9 cellular contexts compared by ENCODE assay signal in genomic region chr22:24302591-24302990, GRCh38. TPM values are rescaled to one million over a fixed set of nuclear protein-coding genes. Genes with fewer than 3 reads are reported as not detected.
DNase-seq lines count a peak whose midpoint lies in the region; ATAC-seq and TF ChIP-seq lines count a peak whose summit lies in the region.
"Had no signal": no experiment of that assay in that cellular context is flagged by ENCODE, and none has a peak within 500 bp of the region (broad histone marks: within the 10 kb centered on the region; RNA-seq: fewer than 3 reads in every experiment).

No MANE protein-coding gene starts in this region.

- no peak overlapping the region for H3K4me3 ChIP-seq in HEK293 (ENCODE audit: low read depth, low read length)
- H3K4me3 ChIP-seq in Peyer's patch: no peak overlapping the region
- no peak overlapping the region for H3K4me3 ChIP-seq in liver (ENCODE audit: low read depth in 1 of 3, low read length in 3 of 3)
- no peak overlapping the region for H3K4me3 ChIP-seq in thoracic aorta

- H3K4me3 Mint-ChIP-seq in activated CD4-positive, alpha-beta memory T cell treated with anti-CD3 and anti-CD28 coated beads for 36 hours: no peak overlapping the region
- H3K4me3 Mint-ChIP-seq: activated naive CD8-positive, alpha-beta T cell had no signal

- no peak for TF ChIP-seq POLR2A in Peyer's patch (IDR thresholded peaks at IDR 0.05)

- no peak for ATAC-seq in thoracic aorta (ENCODE audit: insufficient number of reproducible peaks, low FRiP score, low read depth)
- ATAC-seq in HG02642 (IDR thresholded peaks at IDR 0.05; ENCODE audit: poor library complexity, unreplicated experiment): no peak

- CTCF ChIA-PET in HEK293 (lab: Yijun Ruan, JAX): interaction anchor here (0.6 to 1.7 kb wide), 4 partner anchors 28 to 202 kb away, joined by 3 to 4 read pairs (median 3); no protein-coding TSS in a partner anchor
- CTCF ChIA-PET in activated CD4-positive, alpha-beta memory T cell treated with anti-CD3 and anti-CD28 coated beads for 36 hours (lab: Charles Lee): interaction anchor here (0.8 kb wide), 1 partner anchor 105 kb away, joined by 3 read pairs; no protein-coding TSS in a partner anchor

- H3K4me1 ChIP-seq in HEK293 (ENCODE audit: control insufficient read depth, insufficient read depth, low read length) (peaks cover 15% of the 10 kb centered on the region), Peyer's patch (peaks cover 0 to 43% (median 7%) of the 10 kb centered on the region in 4 donors), liver (ENCODE audit: control insufficient read depth in 4 of 4, insufficient read depth in 4 of 4, low read length in 3 of 4) (peaks cover 13 to 37% (median 27%) of the 10 kb centered on the region in 4 donors), thoracic aorta (ENCODE audit: control insufficient read depth in 1 of 2, low read depth in 2 of 2) (peaks cover 37 to 48% of the 10 kb centered on the region in 2 donors)

- intact Hi-C loops in activated CD4-positive, alpha-beta memory T cell treated with anti-CD3 and anti-CD28 coated beads for 36 hours (cut with micrococcal nuclease): no loop called here

- peaks cover 14 to 56% of the 10 kb centered on the region in 2 experiments for H3K36me3 ChIP-seq in HEK293 (ENCODE audit: control insufficient read depth in 2 of 2, insufficient read depth in 1 of 2, low read length in 2 of 2)
- no peaks in the 10 kb centered on the region for H3K36me3 ChIP-seq in Peyer's patch
- peaks cover 0 to 13% (median 1%) of the 10 kb centered on the region in 4 donors for H3K36me3 ChIP-seq in liver (ENCODE audit: control insufficient read depth in 4 of 4, insufficient read depth in 3 of 4, low read depth in 1 of 4, low read length in 3 of 4)
- no peaks in the 10 kb centered on the region for H3K36me3 ChIP-seq in thoracic aorta

- peaks cover 59% of the 10 kb centered on the region for H3K4me1 Mint-ChIP-seq in activated CD4-positive, alpha-beta memory T cell treated with anti-CD3 and anti-CD28 coated beads for 36 hours (ENCODE audit: low read depth)

- H3K9me3 ChIP-seq in HEK293 (ENCODE audit: control insufficient read depth, insufficient read depth, low read depth, low read length) (no peaks in the 10 kb centered on the region), Peyer's patch (no peaks in the 10 kb centered on the region), liver (ENCODE audit: control insufficient read depth in 4 of 4, low read length in 3 of 4) (no peaks in the 10 kb centered on the region), thoracic aorta (no peaks in the 10 kb centered on the region)

- TF ChIP-seq CTCF in HEK293 (tag by site-specific recombination; IDR thresholded peaks at IDR 0.05) (no peak), Peyer's patch (IDR thresholded peaks at IDR 0.05) (no peak), liver (IDR thresholded peaks at IDR 0.05; ENCODE audit: low read depth, low read length, missing input control) (no peak), thoracic aorta (IDR thresholded peaks at IDR 0.05) (no peak)

- H3K27ac ChIP-seq in HEK293 (ENCODE audit: extremely low read depth, low read depth, low read length) (no peak overlapping the region), Peyer's patch (peak overlapping the region in 3 of 4 donors; percentile 58 to 89 (median 81)), liver (ENCODE audit: low read depth in 1 of 2, low read length in 2 of 2) (peak overlapping the region; percentile 27 to 68), thoracic aorta (peak overlapping the region; percentile 62 to 74)

- WGBS in liver: 20% methylated on average over 1 of the region's 1 CpG

- TF ChIP-seq RAD21 in liver (IDR thresholded peaks at IDR 0.05): no peak

- H3K27me3 Mint-ChIP-seq in activated CD4-positive, alpha-beta memory T cell treated with anti-CD3 and anti-CD28 coated beads for 36 hours: no peaks in the 10 kb centered on the region
- H3K27me3 Mint-ChIP-seq: activated naive CD8-positive, alpha-beta T cell had no signal

- H3K9me3 Mint-ChIP-seq in activated CD4-positive, alpha-beta memory T cell treated with anti-CD3 and anti-CD28 coated beads for 36 hours: no peaks in the 10 kb centered on the region

- H3K36me3 Mint-ChIP-seq in activated CD4-positive, alpha-beta memory T cell treated with anti-CD3 and anti-CD28 coated beads for 36 hours: peaks cover 22% of the 10 kb centered on the region

- no peak overlapping the region for H3K27ac Mint-ChIP-seq in activated CD4-positive, alpha-beta memory T cell treated with anti-CD3 and anti-CD28 coated beads for 36 hours

- DNase-seq in Peyer's patch (no peak), thoracic aorta (ENCODE audit: low spot score) (no peak), iPS-NIHi7 (ENCODE audit: extremely low spot score) (no peak)
- DNase-seq in activated CD4-positive, alpha-beta memory T cell treated with anti-CD3 and anti-CD28 coated beads for 36 hours: no peak
- DNase-seq: NCI-H2227 treated with DMSO at 0.1 percent for 48 hours had no signal

- no peak overlapping the region for H3K9ac ChIP-seq in liver (ENCODE audit: low read depth in 1 of 2, low read length in 2 of 2)

- POLR2A ChIA-PET in HEK293 (lab: Yijun Ruan, JAX): no interaction called here
- POLR2A ChIA-PET in activated CD4-positive, alpha-beta memory T cell treated with anti-CD3 and anti-CD28 coated beads for 36 hours (lab: Charles Lee): interaction anchor here (0.6 kb wide), 1 partner anchor 292 kb away, joined by 3 read pairs; no protein-coding TSS in a partner anchor

- H3K27me3 ChIP-seq in Peyer's patch (no peaks in the 10 kb centered on the region), liver (ENCODE audit: control insufficient read depth in 4 of 4, insufficient read depth in 4 of 4, low read length in 3 of 4) (no peaks in the 10 kb centered on the region), thoracic aorta (replicated peaks; ENCODE audit: insufficient read depth) (no peaks in the 10 kb centered on the region)

TF ChIP-seq in HEK293, 187 proteins besides CTCF, POLR2A, EP300 and RAD21:
- peak; percentile 46; the same call in 1 of the 2 replicates for TF ChIP-seq GLIS1 (tag by site-specific recombination; IDR thresholded peaks at IDR 0.05)
- TF ChIP-seq ZNF544 (tag by site-specific recombination; IDR thresholded peaks at IDR 0.05): no peak

TF ChIP-seq in liver, 16 proteins besides CTCF, POLR2A, EP300 and RAD21:
- TF ChIP-seq SP1 (IDR thresholded peaks at IDR 0.05) (no peak), HNF4A (conservative IDR thresholded peaks at IDR 0.05) (peak in 1 of 2 donors; percentile 12)
- TF ChIP-seq, protein P1, sequence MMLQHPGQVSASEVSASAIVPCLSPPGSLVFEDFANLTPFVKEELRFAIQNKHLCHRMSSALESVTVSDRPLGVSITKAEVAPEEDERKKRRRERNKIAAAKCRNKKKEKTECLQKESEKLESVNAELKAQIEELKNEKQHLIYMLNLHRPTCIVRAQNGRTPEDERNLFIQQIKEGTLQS (IDR thresholded peaks at IDR 0.05): no peak

RNA-seq across cellular contexts. Expression of gene SPECC1L, which starts 32.0 kb away (rescaled TPM):
- 100 to 1,000 TPM in 1 of 4 donors, 10 to 100 TPM in 3; 24.2 to 147 (median 34.4) TPM for total RNA-seq in Peyer's patch
- 10 to 100 TPM; 16.3 to 22.3 TPM for total RNA-seq in liver
- polyA plus RNA-seq in liver: 1 to 10 TPM; 5.4 to 8.2 TPM
- total RNA-seq in thoracic aorta: 10 to 100 TPM; 49.4 to 50.0 TPM
- total RNA-seq in activated CD4-positive, alpha-beta memory T cell treated with anti-CD3 and anti-CD28 coated beads for 36 hours: 10 to 100 TPM; 27.7 to 34.3 TPM

RNA-seq across cellular contexts. Expression of gene GGT5, which starts 57.7 kb away (rescaled TPM):
- total RNA-seq in Peyer's patch (10 to 100 TPM in 3 of 4 donors, 1 to 10 TPM in 1; 8.9 to 25.2 (median 12.3) TPM), liver (10 to 100 TPM in 1 of 2 donors, 1 to 10 TPM in 1; 6.3 to 20.7 TPM), thoracic aorta (100 to 1,000 TPM in 1 of 2 donors, 10 to 100 TPM in 1; 81.3 to 175 TPM)
- 10 to 100 TPM; 19.6 to 35.0 TPM for polyA plus RNA-seq in liver
- not detected for total RNA-seq in activated CD4-positive, alpha-beta memory T cell treated with anti-CD3 and anti-CD28 coated beads for 36 hours

Comparison
In these comparisons a context has a peak if more than half of its experiments do, and no peak if none do; other contexts are left out.
1. RNA of gene GGT5, which starts 57.7 kb away (total RNA-seq): 81.3 to 175 TPM in thoracic aorta, 6.3 to 20.7 TPM in liver and 8.9 to 25.2 TPM in Peyer's patch; not detected in activated CD4-positive, alpha-beta memory T cell treated with anti-CD3 and anti-CD28 coated beads for 36 hours; every median in the first group is over 4 times any median in the second.